ENCODE assay signal across 8 cellular contexts in the genomic region with DNA sequence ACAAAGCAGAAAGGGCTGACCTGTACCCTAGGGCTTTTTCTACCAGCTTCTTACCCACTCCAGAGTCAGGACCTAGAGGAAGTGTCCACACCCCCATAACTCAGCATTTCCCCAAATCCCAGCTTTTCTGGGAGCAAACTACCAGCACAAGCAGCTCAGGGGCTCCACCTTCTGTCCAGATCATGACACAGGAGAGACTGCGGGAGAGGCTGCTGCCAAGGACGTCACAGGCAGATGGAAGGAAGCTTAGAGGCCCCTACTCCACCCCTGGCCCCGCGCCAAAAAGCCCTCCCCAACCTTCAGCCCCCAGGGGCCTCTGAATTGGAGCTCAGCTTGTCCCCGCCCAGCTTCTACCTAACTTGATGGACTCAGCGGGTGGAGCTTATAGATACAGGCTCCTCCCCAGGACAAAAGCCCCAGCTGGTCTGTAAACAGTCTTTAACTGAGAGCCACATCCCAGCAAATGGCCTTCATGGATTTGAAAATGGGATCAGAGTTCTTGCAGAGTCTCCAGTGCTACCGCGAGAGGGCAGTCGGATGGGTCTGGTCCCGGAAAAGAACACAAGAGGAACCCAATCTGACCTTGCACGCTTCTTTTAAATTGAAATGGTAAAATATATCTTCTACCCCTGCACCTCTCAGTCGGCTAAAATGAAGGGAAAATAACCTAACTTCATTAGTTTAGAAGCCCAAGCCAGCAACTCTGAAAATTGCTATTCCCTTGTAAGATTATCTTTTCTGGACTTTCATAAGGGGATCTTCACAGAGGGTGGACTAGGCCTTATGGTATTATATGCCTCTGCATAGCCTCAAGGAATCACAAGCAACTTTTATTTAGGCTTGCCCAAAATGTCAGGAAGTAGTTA. TPM values are rescaled to one million over a fixed set of nuclear protein-coding genes. Genes with fewer than 3 reads are reported as not detected.
DNase-seq lines count a peak whose midpoint lies in the region; ATAC-seq and TF ChIP-seq lines count a peak whose summit lies in the region.

No MANE protein-coding gene starts in this region.

- H3K4me3 ChIP-seq in RWPE2 (ENCODE audit: severe bottlenecking) (peak overlapping the region; percentile 76), fibroblast of villous mesenchyme (ENCODE audit: low read depth, low read length) (peak overlapping the region; percentile 85)

- no peaks in the 10 kb centered on the region for H3K27me3 Mint-ChIP-seq in neural crest cell (ENCODE audit: low read depth)

- peaks cover 65% of the 10 kb centered on the region for H3K4me1 Mint-ChIP-seq in neural crest cell

- peaks cover 45% of the 10 kb centered on the region for H3K36me3 ChIP-seq in RWPE2 (ENCODE audit: low read depth)

- peaks cover 14% of the 10 kb centered on the region for H3K36me3 Mint-ChIP-seq in neural crest cell (ENCODE audit: low read depth)

- DNase-seq in ELR (ENCODE audit: low read depth) (peak; percentile 100), GOT3 (lab: John Stamatoyannopoulos, UW) (peak; percentile 87), RWPE2 (ENCODE audit: low spot score) (peak; percentile 99), activated gamma-delta T cell (lab: John Stamatoyannopoulos, UW) (peak; percentile 79), fibroblast of villous mesenchyme (ENCODE audit: low read depth) (peak; percentile 100), neural crest cell (ENCODE audit: low read depth, low spot score) (peak; percentile 83), stromal cell of bone marrow (ENCODE audit: low read depth) (peak; percentile 100)

- H3K4me1 ChIP-seq in RWPE2 (ENCODE audit: insufficient read depth, poor library complexity, severe bottlenecking), result peaks cover 13% of the 10 kb centered on the region

- no peaks in the 10 kb centered on the region for H3K9me3 ChIP-seq in RWPE2 (ENCODE audit: severe bottlenecking)

- TF ChIP-seq CTCF in LNCAP (IDR thresholded peaks at IDR 0.05) (peak; percentile 66), RWPE2 (IDR thresholded peaks at IDR 0.05; ENCODE audit: poor library complexity, severe bottlenecking) (peak; percentile 94), fibroblast of villous mesenchyme (IDR thresholded peaks at IDR 0.05; ENCODE audit: insufficient read depth, low read depth, low read length) (peak; percentile 66), neural crest cell (conservative IDR thresholded peaks at IDR 0.05) (peak; percentile 71)

- peak overlapping the region; percentile 86 for H3K27ac ChIP-seq in RWPE2 (ENCODE audit: poor library complexity, severe bottlenecking)

- peak overlapping the region; percentile 97 for H3K4me3 Mint-ChIP-seq in neural crest cell

- peak overlapping the region; percentile 96 for H3K27ac Mint-ChIP-seq in neural crest cell (ENCODE audit: unreplicated experiment)

- peak; percentile 66 for ATAC-seq in RWPE2 (ENCODE audit: low read depth)

- no peaks in the 10 kb centered on the region for H3K27me3 ChIP-seq in RWPE2 (ENCODE audit: insufficient read depth, poor library complexity, severe bottlenecking)

- H3K9me3 Mint-ChIP-seq in neural crest cell, result no peaks in the 10 kb centered on the region

RNA-seq across cellular contexts. Expression of a gene that starts 6.8 kb away (rescaled TPM):
- total RNA-seq in fibroblast of villous mesenchyme, result 44.8 and 57.9 TPM in 2 replicates
- total RNA-seq in neural crest cell, result 116 and 122 TPM in 2 replicates

RNA-seq across cellular contexts. Expression of a gene that starts 8.9 kb away (rescaled TPM):
- total RNA-seq in fibroblast of villous mesenchyme, result 339 and 449 TPM in 2 replicates
- total RNA-seq in neural crest cell, result 626 and 651 TPM in 2 replicates

RNA-seq across cellular contexts. Expression of a gene that starts 51.2 kb away (rescaled TPM):
- total RNA-seq in fibroblast of villous mesenchyme (62.5 and 96.7 TPM in 2 replicates), neural crest cell (282 and 284 TPM in 2 replicates)

Comparison
In these comparisons a context has a peak if more than half of its experiments do, and no peak if none do; other contexts are left out.
1. Peak in every context shown above with its lines: DNase-seq, ATAC-seq, H3K4me3 ChIP-seq and H3K27ac ChIP-seq.